ENCODE assay signal across 22 cellular contexts in the genomic region with DNA sequence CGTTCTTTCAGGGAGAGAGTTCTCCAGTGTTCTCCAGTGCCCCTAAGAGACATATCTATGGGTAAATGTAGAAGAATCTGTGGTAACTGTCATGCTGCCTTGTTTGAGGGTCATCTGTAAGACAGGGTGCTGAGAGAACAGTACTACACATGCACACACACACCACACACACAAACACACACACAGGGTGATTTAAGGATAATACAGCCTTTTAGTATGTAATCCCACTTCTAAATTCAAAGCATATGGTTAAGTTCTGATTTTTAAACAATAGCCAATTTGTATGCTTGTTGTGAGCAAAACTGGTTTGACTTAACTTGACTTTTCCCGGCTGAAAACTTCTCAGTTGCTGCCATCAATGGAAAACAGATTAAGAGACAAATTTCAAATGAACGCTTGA.
"Had no signal": no experiment of that assay in that cellular context is flagged by ENCODE, and none has a peak within 500 bp of the region (broad histone marks: within the 10 kb centered on the region; RNA-seq: fewer than 3 reads in every experiment).

No MANE protein-coding gene starts in this region.

- DNase-seq: activated CD8-positive, alpha-beta memory T cell treated with anti-CD3 and anti-CD28 coated beads for 24 hours; activated CD8-positive, alpha-beta memory T cell treated with anti-CD3 and anti-CD28 coated beads, Interleukin-2, amount 50 U/mL, for 4 hours; activated naive CD4-positive, alpha-beta T cell treated with anti-CD3 and anti-CD28 coated beads, Interleukin-2, amount 50 U/mL, for 16 hours; activated T-cell treated with anti-CD3 and anti-CD28 coated beads, Interleukin-2, amount 50 U/mL, for 4 hours; aorta; caudate nucleus; effector memory CD4-positive, alpha-beta T cell; heart left ventricle; islet precursor cell; left cardiac atrium; nephron progenitor cell; pancreas; psoas muscle; spleen; stimulated activated CD4-positive, alpha-beta T cell treated with anti-CD3 and anti-CD28 coated beads, Interleukin-4, amount 100 ng/mL, for 1 hour; stimulated activated naive CD4-positive, alpha-beta T cell treated with Interleukin-2 at 50 U/mL for 16 hours; T-helper 9 cell had no signal

- H3K4me1 ChIP-seq: heart left ventricle, pancreas, psoas muscle, right atrium auricular region, spleen had no signal

- ATAC-seq: heart left ventricle, psoas muscle had no signal

- H3K4me1 Mint-ChIP-seq: brain, nephron progenitor cell had no signal

- H3K4me3 ChIP-seq: heart left ventricle, pancreas, psoas muscle, right atrium auricular region, spleen, thoracic aorta had no signal

- H3K9me3 Mint-ChIP-seq: activated T-cell treated with anti-CD3 and anti-CD28 coated beads, Interleukin-2, amount 50 U/mL, for 4 hours; brain; nephron progenitor cell; type B pancreatic cell; WTC11 had no signal

- H3K9me3 ChIP-seq: heart left ventricle, pancreas, psoas muscle, right atrium auricular region, spleen, thoracic aorta had no signal

- H3K36me3 ChIP-seq: heart left ventricle, pancreas, right atrium auricular region, spleen, thoracic aorta had no signal

- H3K27ac Mint-ChIP-seq: brain, nephron progenitor cell, type B pancreatic cell, WTC11 had no signal

- H3K27me3 Mint-ChIP-seq: brain had no signal

- H3K36me3 Mint-ChIP-seq: brain, type B pancreatic cell, WTC11 had no signal

- H3K27ac ChIP-seq: heart left ventricle, pancreas, psoas muscle, right atrium auricular region, spleen, thoracic aorta had no signal

- H3K4me3 Mint-ChIP-seq: activated T-cell treated with anti-CD3 and anti-CD28 coated beads, Interleukin-2, amount 50 U/mL, for 4 hours; brain; nephron progenitor cell; type B pancreatic cell; WTC11 had no signal

- FAIRE-seq: pancreas had no signal

- H3K27me3 ChIP-seq: pancreas, right atrium auricular region had no signal
